In the genomic region with DNA sequence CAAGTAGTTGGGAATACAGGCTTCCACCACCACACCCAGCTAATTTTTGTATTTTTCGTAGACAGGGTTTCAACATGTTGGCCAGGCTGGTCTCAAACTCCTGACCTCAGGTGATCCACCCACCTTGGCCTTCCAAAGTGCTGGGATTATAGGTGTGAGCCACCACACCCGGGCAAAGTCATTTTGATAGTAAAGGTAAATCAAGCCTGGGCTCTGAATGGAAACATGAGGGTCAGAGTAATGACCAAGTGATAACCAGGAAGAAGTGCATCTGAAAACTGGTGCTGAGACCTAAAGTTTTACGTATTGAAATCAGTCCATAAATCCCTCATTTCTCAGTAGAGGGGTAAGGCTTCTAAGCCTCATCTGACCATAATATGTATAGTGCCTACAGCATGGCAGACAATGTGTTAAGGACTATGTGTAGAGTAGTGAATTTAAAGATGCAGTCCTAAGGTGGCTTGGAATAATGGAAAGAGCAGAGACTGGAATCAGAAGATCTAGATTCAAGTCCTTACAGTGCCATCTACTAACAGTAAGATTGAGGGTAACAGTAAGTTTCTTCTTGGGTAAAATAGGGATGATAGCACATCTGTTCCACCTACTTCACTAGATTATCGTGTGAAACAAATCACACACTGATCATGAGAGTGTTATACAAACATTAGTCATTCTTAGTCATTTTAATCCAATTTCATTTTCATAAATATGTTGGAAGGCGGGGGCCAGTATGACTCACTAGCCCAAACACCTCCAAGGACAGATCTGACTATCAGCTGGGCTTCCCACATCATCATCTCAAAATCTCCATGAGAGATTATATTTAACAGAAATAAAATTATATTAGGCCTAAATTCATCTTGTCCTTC, we compare ENCODE assay signal across 8 cellular contexts.
DNase-seq lines count a peak whose midpoint lies in the region; ATAC-seq lines count a peak whose summit lies in the region.

No MANE protein-coding gene starts in this region.

- intact Hi-C loops in posterior cingulate gyrus (cut with DNase I), result no loop called here

- ATAC-seq in GM18868 (IDR thresholded peaks at IDR 0.05; ENCODE audit: unreplicated experiment) (peak; percentile 79), HG02973 (IDR thresholded peaks at IDR 0.05; ENCODE audit: unreplicated experiment) (peak; percentile 65)

- H3K4me3 ChIP-seq in skeletal muscle cell (ENCODE audit: low read depth, low read length), result no peak overlapping the region

- peak; percentile 9 for DNase-seq in T-helper 22 cell (ENCODE audit: low read depth)
- peak; percentile 62 for DNase-seq in dedifferentiated amniotic fluid mesenchymal stem cell (ENCODE audit: extremely low spot score)
- peak; percentile 46 for DNase-seq in skeletal muscle cell (ENCODE audit: low read depth)
- no peak for DNase-seq in NCI-H526 treated with DMSO at 0.1 percent for 48 hours (lab: John Stamatoyannopoulos, UW)
- DNase-seq in posterior cingulate gyrus, result no peak
- no peak for DNase-seq in hippocampal formation (lab: John Stamatoyannopoulos, UW)

Comparison
In these comparisons a context has a peak if more than half of its experiments do, and no peak if none do; other contexts are left out.
1. DNase-seq: peak in T-helper 22 cell (single experiment), dedifferentiated amniotic fluid mesenchymal stem cell (single experiment) and skeletal muscle cell (single experiment); none in NCI-H526 treated with DMSO at 0.1 percent for 48 hours (single experiment), posterior cingulate gyrus (0 of 10) and hippocampal formation (0 of 2).